In genomic region chr10:61964949-61965693, GRCh38 we compare ENCODE assay signal across 16 cellular contexts.
DNase-seq lines count a peak whose midpoint lies in the region; ATAC-seq and TF ChIP-seq lines count a peak whose summit lies in the region.
"Had no signal": no experiment of that assay in that cellular context is flagged by ENCODE, and none has a peak within 500 bp of the region (broad histone marks: within the 10 kb centered on the region; RNA-seq: fewer than 3 reads in every experiment).

No MANE protein-coding gene starts in this region.

- no peaks in the 10 kb centered on the region for H3K9me3 Mint-ChIP-seq in activated T-cell treated with anti-CD3 and anti-CD28 coated beads, Interleukin-2, amount 50 U/mL, for 72 hours
- H3K9me3 Mint-ChIP-seq in IgD-negative memory B cell, result no peaks in the 10 kb centered on the region
- H3K9me3 Mint-ChIP-seq: H9 had no signal

- no peaks in the 10 kb centered on the region for H3K27me3 ChIP-seq in duodenal mucosa (ENCODE audit: control insufficient read depth in 1 of 2, insufficient read depth in 2 of 2, low read length in 2 of 2)
- no peaks in the 10 kb centered on the region for H3K27me3 ChIP-seq in smooth muscle cell (ENCODE audit: low read depth)
- H3K27me3 ChIP-seq in vagina, result no peaks in the 10 kb centered on the region
- H3K27me3 ChIP-seq: cardiac muscle cell, SJCRH30 had no signal

- H3K27ac Mint-ChIP-seq in activated T-cell treated with anti-CD3 and anti-CD28 coated beads, Interleukin-2, amount 50 U/mL, for 72 hours, result peak overlapping the region; percentile 97
- peak overlapping the region; percentile 45 to 91 (median 91) for H3K27ac Mint-ChIP-seq in IgD-negative memory B cell
- H3K27ac Mint-ChIP-seq: H9 had no signal

- 95% methylated on average over 7 of the region's 7 CpGs for WGBS in smooth muscle cell (ENCODE audit: low lambda C conversion rate)

- TF ChIP-seq CTCF in smooth muscle cell (IDR thresholded peaks at IDR 0.05; ENCODE audit: borderline replicate concordance, insufficient read depth, poor library complexity, severe bottlenecking), result no peak
- no peak for TF ChIP-seq CTCF in vagina (IDR thresholded peaks at IDR 0.05)

- H3K4me1 Mint-ChIP-seq in activated T-cell treated with anti-CD3 and anti-CD28 coated beads, Interleukin-2, amount 50 U/mL, for 72 hours (ENCODE audit: low read depth), result peaks cover 92% of the 10 kb centered on the region
- peaks cover 47 to 72% (median 60%) of the 10 kb centered on the region in 3 donors for H3K4me1 Mint-ChIP-seq in IgD-negative memory B cell

- H3K4me3 Mint-ChIP-seq in activated T-cell treated with anti-CD3 and anti-CD28 coated beads, Interleukin-2, amount 50 U/mL, for 72 hours, result peak overlapping the region; percentile 7 to 76
- peak overlapping the region in 1 of 4 donors; percentile 87 for H3K4me3 Mint-ChIP-seq in IgD-negative memory B cell
- H3K4me3 Mint-ChIP-seq: H9 had no signal

- H3K9ac ChIP-seq in duodenal mucosa (ENCODE audit: low read depth in 1 of 2, low read length in 2 of 2) (no peak overlapping the region), smooth muscle cell (ENCODE audit: low read depth) (no peak overlapping the region)
- H3K9ac ChIP-seq: parathyroid adenoma had no signal

- H3K4me1 ChIP-seq in duodenal mucosa (ENCODE audit: control insufficient read depth in 1 of 2, insufficient read depth in 2 of 2, low read length in 2 of 2), result peaks cover 20 to 64% of the 10 kb centered on the region in 2 donors
- no peaks in the 10 kb centered on the region for H3K4me1 ChIP-seq in smooth muscle cell (ENCODE audit: low read depth)
- H3K4me1 ChIP-seq in vagina, result peaks cover 2% of the 10 kb centered on the region
- H3K4me1 ChIP-seq: parathyroid adenoma, SJCRH30 had no signal

- H3K4me3 ChIP-seq in duodenal mucosa (ENCODE audit: low read depth in 1 of 2, low read length in 2 of 2) (peak overlapping the region; percentile 37 to 48), smooth muscle cell (peak overlapping the region; percentile 10), vagina (no peak overlapping the region)
- H3K4me3 ChIP-seq: cardiac muscle cell, SJCRH30 had no signal

- DNase-seq in activated T-cell treated with anti-CD3 and anti-CD28 coated beads, Interleukin-2, amount 50 U/mL, for 72 hours, result peak in 1 of 2 donors; percentile 18
- no peak for DNase-seq in activated T-cell treated with anti-CD3 and anti-CD28 coated beads, Interleukin-2, amount 50 U/mL, for 48 hours
- DNase-seq in smooth muscle cell (lab: John Stamatoyannopoulos, UW; ENCODE audit: unreplicated experiment) (no peak), NCI-H748 (lab: John Stamatoyannopoulos, UW; ENCODE audit: unreplicated experiment) (no peak), H4 (ENCODE audit: low spot score) (no peak), vagina (ENCODE audit: extremely low spot score in 2 of 2) (no peak)
- DNase-seq: EL, erythroblast, H9, mammary epithelial cell, NCI-H1694 treated with DMSO at 0.1 percent for 48 hours, SJCRH30 had no signal

- no peak overlapping the region for H2AFZ ChIP-seq in smooth muscle cell (ENCODE audit: low read depth)
- H2AFZ ChIP-seq: parathyroid adenoma had no signal

- peaks cover 45% of the 10 kb centered on the region for H4K20me1 ChIP-seq in smooth muscle cell (ENCODE audit: low read depth)

- peaks cover 64% of the 10 kb centered on the region for H3K79me2 ChIP-seq in smooth muscle cell (ENCODE audit: low read depth)
- H3K79me2 ChIP-seq: parathyroid adenoma had no signal

- H3K36me3 Mint-ChIP-seq in activated T-cell treated with anti-CD3 and anti-CD28 coated beads, Interleukin-2, amount 50 U/mL, for 72 hours (ENCODE audit: insufficient read depth in 2 of 2), result peaks cover 19 to 59% of the 10 kb centered on the region in 2 donors
- peaks cover 14% of the 10 kb centered on the region for H3K36me3 Mint-ChIP-seq in IgD-negative memory B cell

- H3F3A ChIP-seq in smooth muscle cell (ENCODE audit: low read depth), result no peaks in the 10 kb centered on the region

- H3K4me2 ChIP-seq in smooth muscle cell, result no peak overlapping the region

- intact Hi-C loops in vagina (cut with DNase I), result no loop called here

- H3K27me3 Mint-ChIP-seq in activated T-cell treated with anti-CD3 and anti-CD28 coated beads, Interleukin-2, amount 50 U/mL, for 72 hours (ENCODE audit: low read depth), result no peaks in the 10 kb centered on the region
- H3K27me3 Mint-ChIP-seq in IgD-negative memory B cell, result no peaks in the 10 kb centered on the region

- no peak for TF ChIP-seq POLR2A in vagina (IDR thresholded peaks at IDR 0.05)

- H3K27ac ChIP-seq in duodenal mucosa (ENCODE audit: low read depth, low read length) (no peak overlapping the region), smooth muscle cell (ENCODE audit: low read depth) (no peak overlapping the region), vagina (no peak overlapping the region)
- H3K27ac ChIP-seq: cardiac muscle cell, parathyroid adenoma, SJCRH30 had no signal

- no peaks in the 10 kb centered on the region for H3K9me3 ChIP-seq in duodenal mucosa (ENCODE audit: control insufficient read depth in 1 of 2, low read length in 2 of 2)
- no peaks in the 10 kb centered on the region for H3K9me3 ChIP-seq in smooth muscle cell (replicated peaks; ENCODE audit: low read depth)
- H3K9me3 ChIP-seq in vagina, result no peaks in the 10 kb centered on the region
- H3K9me3 ChIP-seq: SJCRH30 had no signal

- H3K36me3 ChIP-seq in duodenal mucosa (ENCODE audit: control insufficient read depth in 1 of 2, insufficient read depth in 2 of 2, low read length in 2 of 2) (no peaks in the 10 kb centered on the region), smooth muscle cell (ENCODE audit: low read depth) (no peaks in the 10 kb centered on the region), vagina (no peaks in the 10 kb centered on the region)
- H3K36me3 ChIP-seq: cardiac muscle cell had no signal

- ATAC-seq in activated T-cell treated with anti-CD3 and anti-CD28 coated beads, Interleukin-2, amount 50 U/mL, for 72 hours (replicated peaks in 1 of 2), result peak; percentile 76 to 77

Comparison
In these comparisons a context has a peak if more than half of its experiments do, and no peak if none do; other contexts are left out.
1. H3K4me3 ChIP-seq: peak in duodenal mucosa (2 of 2) and smooth muscle cell (single experiment); none in vagina (0 of 2).